ENCODE assay signal across 13 cellular contexts in genomic region chr2:62785216-62785615, GRCh38.
DNase-seq lines count a peak whose midpoint lies in the region; ATAC-seq and TF ChIP-seq lines count a peak whose summit lies in the region.
"Had no signal": no experiment of that assay in that cellular context is flagged by ENCODE, and none has a peak within 500 bp of the region (broad histone marks: within the 10 kb centered on the region; RNA-seq: fewer than 3 reads in every experiment).

No MANE protein-coding gene starts in this region.

- H3K36me3 ChIP-seq in neural progenitor cell, result no peaks in the 10 kb centered on the region

- H3K27ac ChIP-seq in neural progenitor cell, result no peak overlapping the region

- H3K27me3 ChIP-seq in neural progenitor cell, result no peaks in the 10 kb centered on the region

- H3F3A ChIP-seq in neural progenitor cell (ENCODE audit: low read depth), result peaks cover 6% of the 10 kb centered on the region

- H3K4me3 Mint-ChIP-seq in neural progenitor cell, result no peak overlapping the region
- H3K4me3 Mint-ChIP-seq: activated naive CD8-positive, alpha-beta T cell treated with anti-CD3 and anti-CD28 coated beads, Interleukin-2, amount 10 ng/mL, durations not matched to agents 7 days and 5 days; stimulated activated naive CD8-positive, alpha-beta T cell treated with anti-CD3 and anti-CD28 coated beads, Interleukin-15, Interleukin-2, amounts not matched to agents 100 ng/mL and 50 ng/mL, for 24 hours had no signal

- H3K9me3 Mint-ChIP-seq in neural progenitor cell, result peaks cover 10% of the 10 kb centered on the region
- H3K9me3 Mint-ChIP-seq: stimulated activated naive CD8-positive, alpha-beta T cell treated with anti-CD3 and anti-CD28 coated beads, Interleukin-15, Interleukin-2, amounts not matched to agents 100 ng/mL and 50 ng/mL, for 24 hours had no signal

- TF ChIP-seq CTCF in fibroblast of mammary gland (conservative IDR thresholded peaks at IDR 0.05; ENCODE audit: control insufficient read depth, insufficient read depth, low read depth, low read length), result no peak
- no peak for TF ChIP-seq CTCF in neural progenitor cell (IDR thresholded peaks at IDR 0.05)

- peaks cover 13% of the 10 kb centered on the region for H3K36me3 Mint-ChIP-seq in neural progenitor cell

- H3K27me3 Mint-ChIP-seq in neural progenitor cell (ENCODE audit: insufficient read depth, low read depth), result peaks cover 4% of the 10 kb centered on the region
- H3K27me3 Mint-ChIP-seq: activated naive CD8-positive, alpha-beta T cell treated with anti-CD3 and anti-CD28 coated beads, Interleukin-2, amount 10 ng/mL, durations not matched to agents 7 days and 5 days; stimulated activated naive CD8-positive, alpha-beta T cell treated with anti-CD3 and anti-CD28 coated beads, Interleukin-15, Interleukin-2, amounts not matched to agents 100 ng/mL and 50 ng/mL, for 24 hours had no signal

- no peaks in the 10 kb centered on the region for H3K9me3 ChIP-seq in neural progenitor cell (ENCODE audit: low read depth)

- H3K4me1 Mint-ChIP-seq in neural progenitor cell, result peaks cover 27% of the 10 kb centered on the region

- peaks cover 17% of the 10 kb centered on the region for H3K79me2 ChIP-seq in neural progenitor cell (ENCODE audit: low read depth)

- peak; percentile 54 for DNase-seq in fibroblast of mammary gland (ENCODE audit: low read depth)
- no peak for DNase-seq in NCI-H2029 (lab: John Stamatoyannopoulos, UW)
- DNase-seq in neural progenitor cell (ENCODE audit: low spot score), result no peak
- no peak for DNase-seq in activated CD4-positive, CD25-positive, alpha-beta regulatory T cell treated with anti-CD3 and anti-CD28 coated beads, Interleukin-2, amount 50 U/mL, for 72 hours
- no peak for DNase-seq in T1000 (lab: John Stamatoyannopoulos, UW)
- DNase-seq: activated naive CD8-positive, alpha-beta T cell treated with anti-CD3 and anti-CD28 coated beads, Interleukin-2, amount 10 ng/mL, durations not matched to agents 7 days and 5 days; NCI-H1105 treated with DMSO at 0.1 percent for 48 hours; NCI-H524 treated with DMSO at 0.1 percent for 48 hours; stimulated activated CD4-positive, alpha-beta T cell treated with anti-CD3 and anti-CD28 coated beads, Interleukin-4, amount 100 ng/mL, for 1 hour had no signal

- no peak overlapping the region for H2AFZ ChIP-seq in neural progenitor cell (replicated peaks)

- no peaks in the 10 kb centered on the region for H3K4me1 ChIP-seq in neural progenitor cell

- H3K9ac ChIP-seq in neural progenitor cell, result no peak overlapping the region

- H3K4me3 ChIP-seq in fibroblast of mammary gland (ENCODE audit: control insufficient read depth, low read depth, low read length), result no peak overlapping the region
- no peak overlapping the region for H3K4me3 ChIP-seq in neural progenitor cell

- H3K27ac Mint-ChIP-seq in neural progenitor cell, result no peak overlapping the region
- H3K27ac Mint-ChIP-seq: activated naive CD8-positive, alpha-beta T cell treated with anti-CD3 and anti-CD28 coated beads, Interleukin-2, amount 10 ng/mL, durations not matched to agents 7 days and 5 days; stimulated activated naive CD8-positive, alpha-beta T cell treated with anti-CD3 and anti-CD28 coated beads, Interleukin-15, Interleukin-2, amounts not matched to agents 100 ng/mL and 50 ng/mL, for 24 hours had no signal

- no peak overlapping the region for H3K4me2 ChIP-seq in neural progenitor cell

- H4K20me1 ChIP-seq in neural progenitor cell (ENCODE audit: low read depth), result no peaks in the 10 kb centered on the region

- ATAC-seq in GM18508 (IDR thresholded peaks at IDR 0.05; ENCODE audit: insufficient read depth, unreplicated experiment) (peak; percentile 68), GM21717 (IDR thresholded peaks at IDR 0.05; ENCODE audit: unreplicated experiment) (peak; percentile 64), HG03442 (IDR thresholded peaks at IDR 0.05; ENCODE audit: unreplicated experiment) (peak; percentile 76)
